Comparison of ENCODE assay signal across 22 cellular contexts in the genomic region with DNA sequence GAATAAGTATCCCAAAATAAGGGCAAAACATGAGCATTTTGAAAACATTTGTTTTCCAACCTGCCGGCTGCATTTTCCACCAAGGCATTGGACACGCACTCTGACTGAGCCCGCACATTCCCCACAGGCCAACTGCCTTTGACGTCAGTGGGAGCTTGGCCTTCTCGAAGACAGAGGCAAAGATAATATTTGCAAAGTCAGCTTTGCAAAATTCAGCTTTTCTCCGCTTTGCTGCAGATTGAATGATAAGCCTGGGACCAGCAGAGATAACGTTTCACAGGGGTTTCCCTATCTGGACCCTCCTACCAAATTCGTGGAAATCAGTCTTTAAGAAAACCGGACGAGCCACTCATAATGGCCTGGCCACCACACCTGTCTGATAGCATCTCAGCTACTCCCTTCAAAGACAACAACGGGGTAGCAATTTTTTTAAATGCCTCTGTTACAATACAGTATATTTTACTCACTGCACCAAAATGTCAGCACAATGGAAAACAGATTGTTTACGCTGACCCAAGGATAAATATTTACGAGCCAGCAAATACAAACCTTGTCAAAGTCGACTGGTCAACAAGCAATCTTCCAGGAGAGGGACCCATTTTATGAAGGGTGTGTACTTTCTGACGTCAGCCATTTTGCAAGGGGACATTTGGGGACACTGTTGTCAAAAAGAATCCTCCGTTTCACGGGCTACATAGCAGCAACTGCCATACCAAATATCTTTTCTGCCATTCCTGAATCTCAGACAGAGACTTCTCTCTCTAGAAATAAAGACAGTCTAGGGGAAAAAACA.
DNase-seq lines count a peak whose midpoint lies in the region; ATAC-seq and TF ChIP-seq lines count a peak whose summit lies in the region.
"Had no signal": no experiment of that assay in that cellular context is flagged by ENCODE, and none has a peak within 500 bp of the region (broad histone marks: within the 10 kb centered on the region; RNA-seq: fewer than 3 reads in every experiment).

No MANE protein-coding gene starts in this region.

- peak overlapping the region; percentile 30 for H3K4me3 Mint-ChIP-seq in glutamatergic neuron (ENCODE audit: unreplicated experiment)
- H3K4me3 Mint-ChIP-seq: CD4-positive, CD25-positive, alpha-beta regulatory T cell; IgD-negative memory B cell; stimulated activated naive B cell treated with anti-CD40 and anti-IgM and Interleukin-4, amounts not matched to agents 10 μg/mL and 1 μg/mL and 100 μg/mL, for 72 hours; T-helper 1 cell treated with Interleukin-12 subunit alpha and Interleukin-12 subunit beta and Interleukin-4 antibody, amounts not matched to agents 30 μg/mL and 1 μg/mL, for 36 hours had no signal

- H3K9me3 ChIP-seq in HCT116 (ENCODE audit: control insufficient read depth in 1 of 2, insufficient read depth in 1 of 2, low read depth in 1 of 2, low read length in 2 of 2) (no peaks in the 10 kb centered on the region), trophoblast cell (ENCODE audit: insufficient read depth, low read depth, low read length) (peaks cover 2% of the 10 kb centered on the region)
- H3K9me3 ChIP-seq: mucosa of descending colon, testis had no signal

- no peaks in the 10 kb centered on the region for H3K36me3 ChIP-seq in HCT116 (ENCODE audit: control insufficient read depth in 1 of 2, insufficient read depth in 2 of 2, low read length in 2 of 2)
- no peaks in the 10 kb centered on the region for H3K36me3 ChIP-seq in trophoblast cell (ENCODE audit: control insufficient read depth in 1 of 2, insufficient read depth in 2 of 2, low read length in 2 of 2)

- H2AFZ ChIP-seq in HCT116 (ENCODE audit: low read depth, low read length, poor library complexity, severe bottlenecking) (no peak overlapping the region), trophoblast cell (ENCODE audit: insufficient read depth, low read length, poor library complexity) (no peak overlapping the region)

- TF ChIP-seq CTCF in HCT116 (IDR thresholded peaks at IDR 0.05 in 2 of 3, conservative IDR thresholded peaks at IDR 0.05 in 1 of 3; ENCODE audit: borderline replicate concordance in 1 of 3, insufficient read depth in 1 of 3, low read depth in 2 of 3, low read length in 2 of 3) = no peak
- TF ChIP-seq CTCF in glutamatergic neuron (IDR thresholded peaks at IDR 0.05; ENCODE audit: partially characterized antibody, unreplicated experiment) = no peak

- no peaks in the 10 kb centered on the region for H3K9me3 Mint-ChIP-seq in glutamatergic neuron (ENCODE audit: unreplicated experiment)

- peak overlapping the region; percentile 51 for H2BK12ac ChIP-seq in trophoblast cell (ENCODE audit: low read length)

- H3K79me1 ChIP-seq in trophoblast cell (ENCODE audit: low read length) = peaks cover 11% of the 10 kb centered on the region

- POLR2A ChIA-PET in HCT116 (lab: Charles Lee) = no interaction called here

- peak overlapping the region; percentile 55 for H2BK120ac ChIP-seq in trophoblast cell (ENCODE audit: insufficient read depth, low read length, poor library complexity)

- no CpG with 5 or more reads among the region's 17 CpGs for WGBS in trophoblast cell (ENCODE audit: extremely low coverage, insufficient coverage, insufficient read length)

- H3K4me3 ChIP-seq in HCT116 (replicated peaks in 1 of 2; ENCODE audit: low read depth in 1 of 2, low read length in 2 of 2) = no peak overlapping the region
- no peak overlapping the region for H3K4me3 ChIP-seq in trophoblast cell (ENCODE audit: low read depth, low read length)
- H3K4me3 ChIP-seq: mucosa of descending colon, testis had no signal

- no peak overlapping the region for H4K12ac ChIP-seq in trophoblast cell (ENCODE audit: low read depth, low read length)

- H3K27ac Mint-ChIP-seq in glutamatergic neuron (ENCODE audit: unreplicated experiment) = peak overlapping the region; percentile 55
- H3K27ac Mint-ChIP-seq: CD4-positive, CD25-positive, alpha-beta regulatory T cell; stimulated activated naive B cell treated with anti-CD40 and anti-IgM and Interleukin-4, amounts not matched to agents 10 μg/mL and 1 μg/mL and 100 μg/mL, for 72 hours; T-helper 1 cell treated with Interleukin-12 subunit alpha and Interleukin-12 subunit beta and Interleukin-4 antibody, amounts not matched to agents 30 μg/mL and 1 μg/mL, for 36 hours had no signal

- H3K27ac ChIP-seq in HCT116 (ENCODE audit: low read depth, low read length) = no peak overlapping the region
- peak overlapping the region; percentile 96 for H3K27ac ChIP-seq in trophoblast cell (ENCODE audit: low read depth, low read length)
- H3K27ac ChIP-seq: testis had no signal

- H3K4me1 Mint-ChIP-seq in glutamatergic neuron (ENCODE audit: low read depth, unreplicated experiment) = peaks cover 14% of the 10 kb centered on the region
- H3K4me1 Mint-ChIP-seq: CD4-positive, CD25-positive, alpha-beta regulatory T cell; IgD-negative memory B cell; stimulated activated naive B cell treated with anti-CD40 and anti-IgM and Interleukin-4, amounts not matched to agents 10 μg/mL and 1 μg/mL and 100 μg/mL, for 72 hours had no signal

- H2AK5ac ChIP-seq in trophoblast cell (ENCODE audit: low read length) = no peak overlapping the region

- no TSS peak for BruUV-seq in HCT116 (replicated peaks; lab: Mats Ljungman, UMichigan)

- no peaks in the 10 kb centered on the region for H3K9me2 ChIP-seq in HCT116 (ENCODE audit: insufficient read depth)

- H4K91ac ChIP-seq in trophoblast cell (ENCODE audit: low read depth, low read length) = peak overlapping the region; percentile 60

- no peak overlapping the region for H3K14ac ChIP-seq in trophoblast cell (ENCODE audit: low read length)

- H3K4ac ChIP-seq in trophoblast cell (ENCODE audit: low read depth, low read length) = no peak overlapping the region

- H3K23ac ChIP-seq in trophoblast cell (ENCODE audit: low read length) = no peak overlapping the region

- RAD21 ChIA-PET in HCT116 (lab: Charles Lee; ENCODE audit: low non-redundant PET in 1 of 2, low total read pairs in 2 of 2, uncharacterized antibody in 2 of 2, unreplicated experiment in 2 of 2) = no interaction called here

- H3K79me2 ChIP-seq in HCT116 (ENCODE audit: insufficient read depth, low read length) = no peaks in the 10 kb centered on the region
- no peaks in the 10 kb centered on the region for H3K79me2 ChIP-seq in trophoblast cell (ENCODE audit: control insufficient read depth, insufficient read depth, low read length, poor library complexity)

- H3K27me3 Mint-ChIP-seq in glutamatergic neuron (ENCODE audit: unreplicated experiment) = peaks cover 1% of the 10 kb centered on the region
- H3K27me3 Mint-ChIP-seq: CD4-positive, CD25-positive, alpha-beta regulatory T cell; IgD-negative memory B cell had no signal

- H3K9ac ChIP-seq in HCT116 (ENCODE audit: low read length) (no peak overlapping the region), trophoblast cell (ENCODE audit: low read length) (no peak overlapping the region)

- H3K4me1 ChIP-seq in HCT116 (ENCODE audit: control insufficient read depth in 1 of 2, insufficient read depth in 2 of 2, low read length in 2 of 2) = peaks cover 5 to 19% of the 10 kb centered on the region in 2 experiments; a peak in 3 of 4 replicates
- H3K4me1 ChIP-seq in trophoblast cell (ENCODE audit: control insufficient read depth in 1 of 2, insufficient read depth in 2 of 2, low read length in 2 of 2) = peaks cover 19 to 30% of the 10 kb centered on the region in 2 experiments
- H3K4me1 ChIP-seq: testis had no signal

- no peak overlapping the region for H3K4me2 ChIP-seq in HCT116 (ENCODE audit: low read length)
- H3K4me2 ChIP-seq in trophoblast cell (ENCODE audit: low read length) = peak overlapping the region; percentile 54

- H3K18ac ChIP-seq in trophoblast cell (ENCODE audit: low read length) = no peak overlapping the region

- no peak for TF ChIP-seq RAD21 in HCT116 (IDR thresholded peaks at IDR 0.05; ENCODE audit: low read depth)

- DNase-seq in HCT116 (ENCODE audit: low read depth, low spot score) (no peak), NCI-H69 (lab: John Stamatoyannopoulos, UW) (peak; percentile 68), glutamatergic neuron (no peak), trophoblast cell (peak; percentile 96 to 99), H4 (ENCODE audit: low spot score) (no peak), NCI-H2227 treated with DMSO at 0.1 percent for 48 hours (lab: John Stamatoyannopoulos, UW) (no peak)
- DNase-seq: activated CD4-positive, alpha-beta T cell treated with anti-CD3 and anti-CD28 coated beads for 4 hours; activated naive CD4-positive, alpha-beta T cell treated with Interleukin-2 at 50 U/mL for 16 hours; activated T-cell treated with anti-CD3 and anti-CD28 coated beads, Interleukin-2, amount 50 U/mL, for 48 hours; CD4-positive, CD25-positive, alpha-beta regulatory T cell; cortex of kidney; MM.1S; mucosa of descending colon; NCI-H1417 treated with DMSO at 0.1 percent for 48 hours; NCI-H2171; small intestine; stimulated activated naive B cell treated with anti-CD40 and anti-IgM and Interleukin-4, amounts not matched to agents 10 μg/mL and 1 μg/mL and 100 μg/mL, for 72 hours; testis had no signal

- peak overlapping the region; percentile 62 for H2BK5ac ChIP-seq in trophoblast cell (ENCODE audit: low read depth, low read length, poor library complexity)

- H3K27me3 ChIP-seq in HCT116 (ENCODE audit: insufficient read depth, low read length) = no peaks in the 10 kb centered on the region
- no peaks in the 10 kb centered on the region for H3K27me3 ChIP-seq in trophoblast cell (ENCODE audit: insufficient read depth, low read length)
- H3K27me3 ChIP-seq: testis had no signal

- CTCF ChIA-PET in HCT116 (lab: Charles Lee) = interaction anchor here (0.6 kb wide), 1 partner anchor 253 kb away, joined by 3 read pairs; no protein-coding TSS in a partner anchor

- peak overlapping the region; percentile 58 for H4K8ac ChIP-seq in trophoblast cell (ENCODE audit: low read depth, low read length)

- ATAC-seq in HCT116 = no peak
- no peak for ATAC-seq in GM21786 (IDR thresholded peaks at IDR 0.05; ENCODE audit: unreplicated experiment)
- no peak for ATAC-seq in HG03520 (IDR thresholded peaks at IDR 0.05; ENCODE audit: unreplicated experiment)
- ATAC-seq: mucosa of descending colon; stimulated activated naive B cell treated with anti-CD40 and anti-IgM and Interleukin-4, amounts not matched to agents 10 μg/mL and 1 μg/mL and 100 μg/mL, for 72 hours had no signal

- H3K36me3 Mint-ChIP-seq in glutamatergic neuron (ENCODE audit: unreplicated experiment) = peaks cover 3% of the 10 kb centered on the region
- H3K36me3 Mint-ChIP-seq: CD4-positive, CD25-positive, alpha-beta regulatory T cell; IgD-negative memory B cell had no signal

- TF ChIP-seq POLR2A in HCT116 (IDR thresholded peaks at IDR 0.05; ENCODE audit: borderline replicate concordance, extremely low read depth, insufficient read depth, insufficient read length) = no peak

- intact Hi-C loops in HCT116 (cut with micrococcal nuclease) = no loop called here

- H4K20me1 ChIP-seq in HCT116 (ENCODE audit: insufficient read depth) = no peaks in the 10 kb centered on the region

TF ChIP-seq in HCT116, 20 proteins besides CTCF, POLR2A, EP300 and RAD21 (continues in another document):
- no peak for TF ChIP-seq JUND (IDR thresholded peaks at IDR 0.05)
- no peak for TF ChIP-seq ELF1 (IDR thresholded peaks at IDR 0.05; ENCODE audit: borderline replicate concordance, low read depth)
- TF ChIP-seq POLR2AphosphoS5 (IDR thresholded peaks at IDR 0.05; ENCODE audit: low read depth, low read length) = no peak
- TF ChIP-seq CEBPB (IDR thresholded peaks at IDR 0.05; ENCODE audit: low read depth) = no peak

Comparison
In these comparisons a context has a peak if more than half of its experiments do, and no peak if none do; other contexts are left out.
1. DNase-seq: peak in NCI-H69 (single experiment) and trophoblast cell (2 of 2); none in HCT116 (single experiment), glutamatergic neuron (single experiment), H4 (single experiment) and NCI-H2227 treated with DMSO at 0.1 percent for 48 hours (single experiment).